8 cellular contexts compared by ENCODE assay signal in the genomic region with DNA sequence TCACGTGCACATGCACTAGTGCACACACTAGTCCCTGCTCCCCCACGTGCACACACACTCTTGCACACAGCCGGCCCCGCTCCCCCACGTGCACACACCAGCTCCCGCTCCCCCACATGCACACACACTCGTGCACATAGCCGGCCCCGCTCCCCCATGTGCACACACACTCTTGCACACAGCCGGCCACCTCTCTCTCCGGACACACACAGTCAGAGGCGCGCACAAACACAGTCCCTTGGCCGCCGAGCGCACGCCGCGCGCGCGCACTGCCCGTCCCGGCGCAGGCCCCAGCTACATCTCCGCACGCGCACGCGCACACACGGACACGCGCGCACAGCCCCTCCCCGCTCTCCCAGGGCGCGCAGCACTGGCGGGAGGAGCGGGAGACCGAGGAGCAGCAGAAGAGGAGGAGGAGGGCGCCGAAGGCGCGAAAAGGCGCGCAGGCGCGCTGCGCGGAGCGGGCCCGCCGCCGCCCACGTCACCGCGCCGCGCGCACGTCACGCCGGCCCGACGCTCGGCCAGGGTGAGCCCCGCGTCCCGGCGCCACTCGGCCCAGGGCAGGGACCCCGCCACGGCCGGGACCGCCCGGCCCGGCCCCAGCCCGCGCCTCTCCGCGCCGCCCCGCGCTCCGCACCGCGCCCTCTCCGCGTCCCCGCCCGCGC. TPM values are rescaled to one million over a fixed set of nuclear protein-coding genes. Genes with fewer than 3 reads are reported as not detected.
DNase-seq lines count a peak whose midpoint lies in the region; ATAC-seq and TF ChIP-seq lines count a peak whose summit lies in the region.

Gene TFDP1 (plus strand): TSS at position 549 of the 665 bp plus-strand sequence. CDS start 1,085 bp downstream, outside the sequence.

- H3K36me3 ChIP-seq in adrenal gland (replicated peaks in 1 of 2) (peaks cover 0 to 8% of the 10 kb centered on the region in 2 donors), heart right ventricle (peaks cover 0 to 20% (median 4%) of the 10 kb centered on the region in 9 donors), uterus (no peaks in the 10 kb centered on the region)

- 1 to 27% (median 2%) methylated on average over 6 to 92 of the region's 92 CpGs for WGBS in adrenal gland, 4 donors
- WGBS in heart right ventricle, 2 donors, result 3% methylated on average over 61 to 92 of the region's 92 CpGs

- H3K4me1 ChIP-seq in adrenal gland (replicated peaks in 1 of 2), result peaks cover 0 to 14% of the 10 kb centered on the region in 2 donors
- peaks cover 0 to 16% (median 10%) of the 10 kb centered on the region in 9 donors for H3K4me1 ChIP-seq in heart right ventricle
- H3K4me1 ChIP-seq in uterus, result no peaks in the 10 kb centered on the region

- peak; percentile 71 for TF ChIP-seq POLR2A in GM15510 (IDR thresholded peaks at IDR 0.05; ENCODE audit: borderline replicate concordance, extremely low read depth, insufficient read length)
- TF ChIP-seq POLR2A in adrenal gland (IDR thresholded peaks at IDR 0.05), result peak; percentile 16 to 64
- TF ChIP-seq POLR2A in uterus (IDR thresholded peaks at IDR 0.05), result no peak

- DNase-seq in NCI-H128 (lab: John Stamatoyannopoulos, UW; ENCODE audit: unreplicated experiment) (peak; percentile 43), SW480 (ENCODE audit: low spot score) (peak; percentile 69), adrenal gland (peak; percentile 54 to 85 (median 61)), heart right ventricle (peak; percentile 66 to 79), posterior cingulate gyrus (peak; percentile 48 to 98 (median 79)), uterus (peak in 1 of 2 donors; percentile 62)

- H3K9me3 ChIP-seq in adrenal gland (replicated peaks in 1 of 3) (no peaks in the 10 kb centered on the region), heart right ventricle (no peaks in the 10 kb centered on the region), uterus (no peaks in the 10 kb centered on the region)

- H3K27me3 ChIP-seq in adrenal gland (no peaks in the 10 kb centered on the region), heart right ventricle (no peaks in the 10 kb centered on the region), uterus (no peaks in the 10 kb centered on the region)

- peak; percentile 85 for ATAC-seq in HG02763 (IDR thresholded peaks at IDR 0.05; ENCODE audit: unreplicated experiment)
- peak; percentile 81 to 95 (median 85) for ATAC-seq in heart right ventricle

- H3K4me3 ChIP-seq in adrenal gland, result peak within 1 kb of the TSS in 2 of 4 donors; percentile 32 to 82
- peak within 1 kb of the TSS; percentile 24 to 69 (median 62) for H3K4me3 ChIP-seq in heart right ventricle
- peak within 1 kb of the TSS; percentile 17 to 54 for H3K4me3 ChIP-seq in uterus

- H3K27ac ChIP-seq in adrenal gland, result peak within 1 kb of the TSS in 1 of 5 donors; percentile 68
- peak within 1 kb of the TSS in 2 of 10 donors; percentile 9 to 38 for H3K27ac ChIP-seq in heart right ventricle
- no peak within 1 kb of the TSS for H3K27ac ChIP-seq in uterus

- no peak for TF ChIP-seq CTCF in adrenal gland (IDR thresholded peaks at IDR 0.05)
- TF ChIP-seq CTCF in heart right ventricle (IDR thresholded peaks at IDR 0.05), result no peak
- no peak for TF ChIP-seq CTCF in uterus (IDR thresholded peaks at IDR 0.05)

- intact Hi-C loops in adrenal gland (cut with DNase I) (no loop called here), heart right ventricle (cut with DNase I) (no loop called here), posterior cingulate gyrus (cut with DNase I) (no loop called here), uterus (cut with DNase I; ENCODE audit: low total_unique reads) (no loop called here)

RNA-seq across cellular contexts. Expression of gene TFDP1, which starts in this region (rescaled TPM):
- total RNA-seq in adrenal gland (10 to 100 TPM; 24.6 to 50.0 (median 36.5) TPM), heart right ventricle (10 to 100 TPM; 30.9 to 51.4 (median 38.3) TPM), uterus (100 to 1,000 TPM in 1 of 4 donors, 10 to 100 TPM in 3; 10.3 to 101 (median 52.3) TPM)
- polyA plus RNA-seq in adrenal gland (10 to 100 TPM; 16.5 to 36.0 (median 22.8) TPM), heart right ventricle (10 to 100 TPM; 16.4 to 23.0 TPM)

Comparison
In these comparisons a context has a peak if more than half of its experiments do, and no peak if none do; other contexts are left out.
1. POLR2A ChIP-seq: peak in GM15510 (single experiment) and adrenal gland (2 of 2); none in uterus (0 of 2).